Comparison of ENCODE assay signal across 28 cellular contexts in the genomic region with DNA sequence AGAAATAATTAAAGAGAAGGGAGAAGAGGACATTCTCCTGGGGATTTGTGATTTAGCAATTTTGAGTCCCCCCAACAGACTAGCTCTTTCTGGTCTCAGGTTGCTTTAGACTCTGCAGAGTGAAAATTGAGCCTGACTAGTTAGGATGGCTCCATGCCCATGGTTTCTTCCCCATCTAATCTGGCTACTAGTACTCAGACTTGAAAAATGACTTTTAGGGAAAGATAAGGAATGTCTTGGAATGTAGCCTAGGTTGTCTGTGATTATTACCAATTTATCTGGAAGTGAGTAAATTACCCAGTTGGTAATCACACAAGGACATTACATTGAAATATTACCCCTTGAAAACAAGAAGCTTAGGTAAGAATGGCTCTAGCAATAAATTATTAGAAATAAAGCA. TPM values are rescaled to one million over a fixed set of nuclear protein-coding genes. Genes with fewer than 3 reads are reported as not detected.
DNase-seq lines count a peak whose midpoint lies in the region; ATAC-seq and TF ChIP-seq lines count a peak whose summit lies in the region.
"Had no signal": no experiment of that assay in that cellular context is flagged by ENCODE, and none has a peak within 500 bp of the region (broad histone marks: within the 10 kb centered on the region; RNA-seq: fewer than 3 reads in every experiment).

No MANE protein-coding gene starts in this region.

- no peaks in the 10 kb centered on the region for H3K9me2 ChIP-seq in PC-3 (replicated peaks; ENCODE audit: low read length)

- H3K27ac Mint-ChIP-seq in activated CD4-positive, alpha-beta T cell treated with anti-CD3 and anti-CD28 coated beads for 36 hours: no peak overlapping the region
- no peak overlapping the region for H3K27ac Mint-ChIP-seq in H9
- H3K27ac Mint-ChIP-seq: activated naive CD4-positive, alpha-beta T cell treated with anti-CD3 and anti-CD28 coated beads, Interleukin-2, amount 50 U/mL, for 24 hours; CD4-positive, alpha-beta memory T cell; progenitor cell of endocrine pancreas had no signal

- H3K79me1 ChIP-seq in H9 (ENCODE audit: insufficient read depth, low read depth, low read length, poor library complexity, severe bottlenecking): no peaks in the 10 kb centered on the region

- H3K4me3 ChIP-seq in PC-3 (ENCODE audit: low read length) (peak overlapping the region; percentile 49), fibroblast of lung (replicated peaks in 1 of 4; ENCODE audit: control extremely low read depth in 1 of 4, insufficient read depth in 1 of 4, low read depth in 3 of 4, low read length in 4 of 4) (no peak overlapping the region), skeletal muscle satellite cell (ENCODE audit: low read length) (no peak overlapping the region)
- H3K4me3 ChIP-seq: left lung, PC-9, right lobe of liver, stomach, thyroid gland, uterus had no signal

- POLR2A ChIA-PET in PC-3 (lab: Charles Lee; ENCODE audit: unreplicated experiment): no interaction called here
- POLR2A ChIA-PET in activated CD4-positive, alpha-beta T cell treated with anti-CD3 and anti-CD28 coated beads for 36 hours (lab: Charles Lee): no interaction called here

- H2BK15ac ChIP-seq in H9 (ENCODE audit: low read depth, low read length): no peak overlapping the region

- CTCF ChIA-PET in PC-3 (lab: Charles Lee): interaction anchor here (0.6 to 1.3 kb wide), 2 partner anchors 56 to 260 kb away, joined by 3 to 4 read pairs; no protein-coding TSS in a partner anchor
- CTCF ChIA-PET in activated CD4-positive, alpha-beta T cell treated with anti-CD3 and anti-CD28 coated beads for 36 hours (lab: Charles Lee): interaction anchor here (1.3 to 2.3 kb wide), 2 partner anchors 52 to 55 kb away, joined by 6 to 9 read pairs; no protein-coding TSS in a partner anchor

- peaks cover 10% of the 10 kb centered on the region for H3K4me1 Mint-ChIP-seq in activated CD4-positive, alpha-beta T cell treated with anti-CD3 and anti-CD28 coated beads for 36 hours
- H3K4me1 Mint-ChIP-seq in H9: peaks cover 18 to 20% of the 10 kb centered on the region in 2 experiments

- H3K4me2 ChIP-seq in PC-3 (ENCODE audit: low read length) (peak overlapping the region; percentile 79), fibroblast of lung (ENCODE audit: extremely low read depth, insufficient read depth, low read length) (peak overlapping the region; percentile 46), skeletal muscle satellite cell (ENCODE audit: low read length) (peak overlapping the region; percentile 71), H9 (ENCODE audit: insufficient read depth, insufficient read length, low read length) (no peak overlapping the region)

- H4K5ac ChIP-seq in H9 (ENCODE audit: insufficient read length, low read depth, low read length): no peak overlapping the region

- H3K27me3 Mint-ChIP-seq in activated CD4-positive, alpha-beta T cell treated with anti-CD3 and anti-CD28 coated beads for 36 hours: peaks cover 34% of the 10 kb centered on the region
- H3K27me3 Mint-ChIP-seq in H9 (ENCODE audit: low read depth): peaks cover 9% of the 10 kb centered on the region

- H3K4me1 ChIP-seq in PC-3 (ENCODE audit: insufficient read depth, low read length) (peaks cover 45% of the 10 kb centered on the region), fibroblast of lung (ENCODE audit: control insufficient read depth, extremely low read depth, insufficient read depth, low read length) (peaks cover 16% of the 10 kb centered on the region), skeletal muscle satellite cell (ENCODE audit: control insufficient read depth, insufficient read depth, low read length) (peaks cover 50% of the 10 kb centered on the region), H9 (ENCODE audit: insufficient read depth, low read length) (peaks cover 2% of the 10 kb centered on the region; the same call in 1 of the 2 replicates)
- H3K4me1 ChIP-seq: uterus had no signal

- intact Hi-C loops in PC-3 (cut with micrococcal nuclease): no loop called here
- intact Hi-C loops in activated CD4-positive, alpha-beta T cell treated with anti-CD3 and anti-CD28 coated beads for 36 hours (cut with DNase I, micrococcal nuclease): loop anchor here in 1 of 2 experiments (5.0 kb wide), 1 partner anchor 128 kb away; no protein-coding TSS in a partner anchor

- H3K56ac ChIP-seq in H9 (ENCODE audit: insufficient read length, low read depth, low read length): no peak overlapping the region

- H3K9ac ChIP-seq in PC-3 (ENCODE audit: low read length) (peak overlapping the region; percentile 14; the same call in 1 of the 2 replicates), fibroblast of lung (ENCODE audit: insufficient read depth, low read length) (no peak overlapping the region), skeletal muscle satellite cell (ENCODE audit: low read depth, low read length) (no peak overlapping the region), H9 (ENCODE audit: extremely low read depth, insufficient read length, low read length) (no peak overlapping the region)

- H3K36me3 Mint-ChIP-seq in activated CD4-positive, alpha-beta T cell treated with anti-CD3 and anti-CD28 coated beads for 36 hours (ENCODE audit: low read depth): no peaks in the 10 kb centered on the region
- peaks cover 0 to 2% (median 0%) of the 10 kb centered on the region in 3 experiments; a peak in 1 of 7 replicates for H3K36me3 Mint-ChIP-seq in H9 (ENCODE audit: insufficient read depth in 1 of 3, low read depth in 3 of 3)
- H3K36me3 Mint-ChIP-seq: activated naive CD4-positive, alpha-beta T cell treated with anti-CD3 and anti-CD28 coated beads, Interleukin-2, amount 50 U/mL, for 24 hours; CD4-positive, alpha-beta memory T cell had no signal

- no peak overlapping the region for H2BK5ac ChIP-seq in H9 (ENCODE audit: insufficient read length, low read length)

- H3K4ac ChIP-seq in H9 (ENCODE audit: low read depth, low read length): no peak overlapping the region

- DNase-seq in NCI-H446 (lab: John Stamatoyannopoulos, UW) (peak; percentile 21 to 38), NCI-H446 treated with DMSO at 0.1 percent for 48 hours (lab: John Stamatoyannopoulos, UW) (no peak), PC-3 (peak; percentile 51), fibroblast of lung (ENCODE audit: low read depth in 2 of 2) (peak in 1 of 2 donors; percentile 85), H9 (no peak)
- no peak for DNase-seq in activated CD4-positive, alpha-beta T cell treated with anti-CD3 and anti-CD28 coated beads for 36 hours
- DNase-seq: 8988T; activated CD4-positive, alpha-beta T cell treated with anti-CD3 and anti-CD28 coated beads for 4 hours; CD4-positive, alpha-beta memory T cell; DND-41; left lung; NCI-H1105; NCI-H187; NCI-H2171 treated with DMSO at 0.1 percent for 48 hours; NCI-H526; NK-92 treated with Interleukin-12 subunit alpha and Interleukin-12 subunit beta, amount 100 ng/mL, for 24 hours; PC-9; right lobe of liver; SHP77 treated with DMSO at 0.1 percent for 48 hours; stimulated activated CD4-positive, alpha-beta T cell treated with anti-CD3 and anti-CD28 coated beads, Interleukin-4, amount 100 ng/mL, for 1 hour; stomach; thyroid gland; uterus had no signal

- H3K27me3 ChIP-seq in PC-3 (ENCODE audit: low read length) (no peaks in the 10 kb centered on the region), fibroblast of lung (ENCODE audit: control insufficient read depth, insufficient read depth, low read length) (no peaks in the 10 kb centered on the region), skeletal muscle satellite cell (ENCODE audit: control insufficient read depth, insufficient read depth, low read length) (no peaks in the 10 kb centered on the region), H9 (ENCODE audit: insufficient read depth, low read length) (no peaks in the 10 kb centered on the region)
- H3K27me3 ChIP-seq: thyroid gland, uterus had no signal

- no peaks in the 10 kb centered on the region for H3K36me3 ChIP-seq in PC-3 (ENCODE audit: low read depth, low read length)
- H3K36me3 ChIP-seq in fibroblast of lung (ENCODE audit: control insufficient read depth, insufficient read depth, low read length): no peaks in the 10 kb centered on the region
- H3K36me3 ChIP-seq in skeletal muscle satellite cell (ENCODE audit: insufficient read depth, low read length): no peaks in the 10 kb centered on the region
- H3K36me3 ChIP-seq: left lung, right lobe of liver, stomach, thyroid gland, uterus had no signal

- H3K23me2 ChIP-seq in H9 (ENCODE audit: insufficient read length, low read depth, low read length, poor library complexity, severe bottlenecking): peaks cover 6% of the 10 kb centered on the region

- TF ChIP-seq CTCF in PC-3 (conservative IDR thresholded peaks at IDR 0.05; ENCODE audit: low read depth, low read length): no peak
- no peak for TF ChIP-seq CTCF in fibroblast of lung (conservative IDR thresholded peaks at IDR 0.05 in 1 of 2, IDR thresholded peaks at IDR 0.05 in 1 of 2; ENCODE audit: low read depth in 1 of 2, low read length in 2 of 2)
- no peak for TF ChIP-seq CTCF in H9 (conservative IDR thresholded peaks at IDR 0.05)

- no peak overlapping the region for H2BK12ac ChIP-seq in H9 (ENCODE audit: insufficient read length, low read depth, low read length)

- H3F3A ChIP-seq in PC-3 (ENCODE audit: low read length, unreplicated experiment): peaks cover 10% of the 10 kb centered on the region

- H3K23ac ChIP-seq in H9 (ENCODE audit: insufficient read length, low read depth, low read length): no peak overlapping the region

- H2BK20ac ChIP-seq in H9 (ENCODE audit: low read depth, low read length, poor library complexity, severe bottlenecking): no peak overlapping the region

- no peak overlapping the region for H2BK120ac ChIP-seq in H9 (ENCODE audit: low read depth, low read length, poor library complexity, severe bottlenecking)

- H2AK5ac ChIP-seq in H9 (ENCODE audit: insufficient read length, low read length): no peak overlapping the region

- ATAC-seq in PC-3 (no peak), HG02571 (IDR thresholded peaks at IDR 0.05; ENCODE audit: unreplicated experiment) (no peak)
- no peak for ATAC-seq in activated CD4-positive, alpha-beta T cell treated with anti-CD3 and anti-CD28 coated beads for 36 hours
- ATAC-seq: left lung, right lobe of liver had no signal

- H4K8ac ChIP-seq in H9 (replicated peaks; ENCODE audit: insufficient read length, low read depth, low read length): no peak overlapping the region

- no peak overlapping the region for H4K91ac ChIP-seq in H9 (ENCODE audit: insufficient read length, low read depth, low read length)

- no peak overlapping the region for H2AFZ ChIP-seq in PC-3 (ENCODE audit: low read length)
- no peak overlapping the region for H2AFZ ChIP-seq in fibroblast of lung (ENCODE audit: low read length)
- no peak overlapping the region for H2AFZ ChIP-seq in H9 (ENCODE audit: low read length)
- H2AFZ ChIP-seq: PC-9 had no signal

- no peak overlapping the region for H3K18ac ChIP-seq in H9 (ENCODE audit: insufficient read length, low read depth, low read length)

- H3T11ph ChIP-seq in H9 (ENCODE audit: low read length): no peak overlapping the region

- no peaks in the 10 kb centered on the region for H4K20me1 ChIP-seq in PC-3 (ENCODE audit: low read length)
- no peaks in the 10 kb centered on the region for H4K20me1 ChIP-seq in fibroblast of lung (ENCODE audit: control insufficient read depth, extremely low read depth, insufficient read depth, low read length)
- H4K20me1 ChIP-seq in H9 (ENCODE audit: control insufficient read depth, insufficient read depth, insufficient read length): no peaks in the 10 kb centered on the region

- BruUV-seq in PC-3 (replicated peaks; lab: Mats Ljungman, UMichigan): no TSS peak

- no peak overlapping the region for H3K14ac ChIP-seq in H9 (ENCODE audit: insufficient read depth, low read length)

- H3K27ac ChIP-seq in PC-3 (ENCODE audit: low read length) (peak overlapping the region; percentile 75), fibroblast of lung (ENCODE audit: insufficient read depth, low read length) (peak overlapping the region; percentile 5), H9 (ENCODE audit: insufficient read length, low read depth, low read length) (no peak overlapping the region)
- H3K27ac ChIP-seq: PC-9, right lobe of liver, stomach, thyroid gland, uterus had no signal

- H3K9me3 ChIP-seq in PC-3 (ENCODE audit: low read length) (no peaks in the 10 kb centered on the region), fibroblast of lung (ENCODE audit: control insufficient read depth, insufficient read depth, low read depth, low read length) (no peaks in the 10 kb centered on the region), skeletal muscle satellite cell (replicated peaks; ENCODE audit: low read length) (no peaks in the 10 kb centered on the region), H9 (ENCODE audit: control insufficient read depth, low read depth, low read length) (no peaks in the 10 kb centered on the region)
- H3K9me3 ChIP-seq: left lung, right lobe of liver, stomach, thyroid gland, uterus had no signal

- H3K79me2 ChIP-seq in PC-3 (ENCODE audit: low read length): peaks cover 3% of the 10 kb centered on the region
- peaks cover 11% of the 10 kb centered on the region for H3K79me2 ChIP-seq in fibroblast of lung (ENCODE audit: control insufficient read depth, insufficient read depth, low read length)
- no peaks in the 10 kb centered on the region for H3K79me2 ChIP-seq in H9 (ENCODE audit: insufficient read depth, low read length)

- no peak overlapping the region for H3K4me3 Mint-ChIP-seq in activated CD4-positive, alpha-beta T cell treated with anti-CD3 and anti-CD28 coated beads for 36 hours
- no peak overlapping the region for H3K4me3 Mint-ChIP-seq in H9
- H3K4me3 Mint-ChIP-seq: activated naive CD4-positive, alpha-beta T cell treated with anti-CD3 and anti-CD28 coated beads, Interleukin-2, amount 50 U/mL, for 24 hours; CD4-positive, alpha-beta memory T cell had no signal

- no peaks in the 10 kb centered on the region for H3K9me3 Mint-ChIP-seq in activated CD4-positive, alpha-beta T cell treated with anti-CD3 and anti-CD28 coated beads for 36 hours (ENCODE audit: low read depth)
- H3K9me3 Mint-ChIP-seq in H9: no peaks in the 10 kb centered on the region
- H3K9me3 Mint-ChIP-seq: activated naive CD4-positive, alpha-beta T cell treated with anti-CD3 and anti-CD28 coated beads, Interleukin-2, amount 50 U/mL, for 24 hours had no signal

RNA-seq across cellular contexts. Expression of gene BEND6, which starts 4.2 kb away (rescaled TPM):
- total RNA-seq in PC-3 (2014; rRNA removed): 0.58 and 1.3 TPM in 2 replicates
- 10.8 and 12.6 TPM in 2 replicates for total RNA-seq in fibroblast of lung
- 9.7 and 11.5 TPM in 2 replicates for polyA plus RNA-seq in fibroblast of lung
- polyA plus RNA-seq in fibroblast of lung (2012): 8.4 and 10.2 TPM in 2 replicates
- polyA minus RNA-seq in fibroblast of lung (ENCODE audit: low replicate concordance): 4.7 TPM in 1 of 2 replicates, not detected in the other
- 7.9 and 8.3 TPM in 2 replicates for total RNA-seq in skeletal muscle satellite cell (2012; rRNA removed)
- total RNA-seq in activated CD4-positive, alpha-beta T cell treated with anti-CD3 and anti-CD28 coated beads for 36 hours: not detected
- total RNA-seq in H9 (2021): 1.4 and 2.3 TPM in 2 replicates
- total RNA-seq: CD4-positive, alpha-beta memory T cell; HT-29; right lobe of liver had no signal
- polyA plus RNA-seq: CD4-positive, alpha-beta memory T cell had no signal

Comparison
In these comparisons a context has a peak if more than half of its experiments do, and no peak if none do; other contexts are left out.
1. DNase-seq: peak in NCI-H446 (2 of 2) and PC-3 (single experiment); none in NCI-H446 treated with DMSO at 0.1 percent for 48 hours (single experiment), activated CD4-positive, alpha-beta T cell treated with anti-CD3 and anti-CD28 coated beads for 36 hours (single experiment) and H9 (single experiment).